Comparison of ENCODE assay signal across 8 cellular contexts in the genomic region with DNA sequence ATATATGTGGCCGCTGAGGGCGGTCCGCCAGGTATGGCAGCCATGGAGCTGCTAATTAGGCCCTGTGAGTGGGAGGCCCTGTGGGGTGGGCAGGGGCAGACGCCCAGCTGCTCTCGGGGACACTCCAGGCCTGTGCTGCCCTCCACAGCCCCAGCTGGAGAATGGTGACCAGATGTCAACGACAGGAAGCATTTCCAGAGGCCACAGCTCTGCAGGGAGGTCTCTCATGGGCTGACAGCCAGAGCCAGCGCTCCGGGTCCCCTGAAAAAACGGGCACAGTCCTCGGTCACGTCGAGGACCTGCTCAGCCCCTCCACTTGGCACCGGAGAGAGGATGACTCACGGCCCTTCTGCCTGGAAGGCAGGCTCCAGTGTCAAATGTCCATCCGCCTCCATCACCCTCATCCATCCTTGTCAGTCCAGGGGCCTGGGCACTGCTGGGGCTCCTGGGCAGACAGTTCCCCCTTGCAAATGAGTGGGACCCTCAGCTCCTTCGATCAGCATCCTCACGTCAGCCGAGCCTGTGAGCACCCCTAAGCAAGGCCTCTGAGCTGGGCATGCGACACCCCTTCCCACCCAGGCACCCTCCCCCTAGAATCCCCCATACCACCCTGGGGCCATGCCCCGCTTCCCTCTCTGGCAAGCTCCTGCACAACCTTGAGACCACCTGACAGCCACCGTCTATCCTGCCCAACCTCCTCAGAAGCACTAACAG. TPM values are rescaled to one million over a fixed set of nuclear protein-coding genes. Genes with fewer than 3 reads are reported as not detected.
A peak's percentile ranks its signal among the peaks of the same experiment; 100 is the strongest.
DNase-seq lines count a peak whose midpoint lies in the region; TF ChIP-seq lines count a peak whose summit lies in the region.

No MANE protein-coding gene starts in this region.

- H3K9me3 ChIP-seq in colonic mucosa (no peaks in the 10 kb centered on the region), osteoblast (ENCODE audit: low read depth, low read length) (no peaks in the 10 kb centered on the region), uterus (no peaks in the 10 kb centered on the region)

- DNase-seq in NCI-H2029 (lab: John Stamatoyannopoulos, UW) (peak; percentile 34), colonic mucosa (no peak), osteoblast (ENCODE audit: insufficient read length, low spot score, missing footprints) (peak; percentile 95), uterus (no peak), NCI-H69 (lab: John Stamatoyannopoulos, UW) (no peak), retina (no peak)
- DNase-seq in activated effector memory CD4-positive, alpha-beta T cell treated with Interleukin-2 at 50 U/mL for 16 hours, result no peak

- no peaks in the 10 kb centered on the region for H3K36me3 ChIP-seq in colonic mucosa
- no peaks in the 10 kb centered on the region for H3K36me3 ChIP-seq in osteoblast (ENCODE audit: insufficient read depth, low read length)
- no peaks in the 10 kb centered on the region for H3K36me3 ChIP-seq in uterus

- TF ChIP-seq CTCF in colonic mucosa (IDR thresholded peaks at IDR 0.05) (no peak), osteoblast (IDR thresholded peaks at IDR 0.05; ENCODE audit: extremely low read depth, low read depth, low read length) (no peak), uterus (IDR thresholded peaks at IDR 0.05) (no peak)

- H3K4me3 ChIP-seq in GM08714 (ENCODE audit: low read length) (peak overlapping the region; percentile 69; the same call in 1 of the 2 replicates), colonic mucosa (peak overlapping the region; percentile 58), osteoblast (ENCODE audit: insufficient read depth, low read length) (peak overlapping the region; percentile 78), uterus (no peak overlapping the region)

- TF ChIP-seq POLR2A in uterus (IDR thresholded peaks at IDR 0.05), result no peak

- H2AFZ ChIP-seq in osteoblast (ENCODE audit: low read length), result no peak overlapping the region

- intact Hi-C loops in colonic mucosa (cut with DNase I) (no loop called here), uterus (cut with DNase I; ENCODE audit: low total_unique reads) (no loop called here)

- H3K4me1 ChIP-seq in colonic mucosa (peaks cover 8% of the 10 kb centered on the region), osteoblast (ENCODE audit: insufficient read depth, low read length) (peaks cover 18% of the 10 kb centered on the region), uterus (no peaks in the 10 kb centered on the region)

- peak overlapping the region; percentile 92 for H3K4me2 ChIP-seq in osteoblast (ENCODE audit: insufficient read depth, low read length)

- H3K27me3 ChIP-seq in colonic mucosa, result no peaks in the 10 kb centered on the region
- H3K27me3 ChIP-seq in osteoblast (ENCODE audit: insufficient read depth, low read length), result peaks cover 2% of the 10 kb centered on the region
- no peaks in the 10 kb centered on the region for H3K27me3 ChIP-seq in uterus

- peak overlapping the region; percentile 2 to 24 for H3K9ac ChIP-seq in colonic mucosa (ENCODE audit: low read depth in 2 of 2, low read length in 2 of 2)

- H3K27ac ChIP-seq in colonic mucosa, result peak overlapping the region; percentile 17
- no peak overlapping the region for H3K27ac ChIP-seq in osteoblast (ENCODE audit: low read depth, low read length)
- H3K27ac ChIP-seq in uterus, result no peak overlapping the region

- H4K20me1 ChIP-seq in osteoblast (ENCODE audit: insufficient read depth, low read length), result peaks cover 25% of the 10 kb centered on the region

- H3K79me2 ChIP-seq in osteoblast (ENCODE audit: insufficient read depth, low read length), result peaks cover 19% of the 10 kb centered on the region

RNA-seq across cellular contexts. Expression of gene BID, which starts 1.9 kb away (rescaled TPM):
- total RNA-seq in colonic mucosa, result 10 to 100 TPM; 35.9 to 57.5 TPM
- 16.3 and 21.2 TPM in 2 replicates for total RNA-seq in osteoblast
- total RNA-seq in uterus, result 10 to 100 TPM in 2 of 4 donors, 1 to 10 TPM in 1, under 1 TPM in 1; 0.77 to 96.2 (median 10.4) TPM

Comparison
In these comparisons a context has a peak if more than half of its experiments do, and no peak if none do; other contexts are left out.
1. H3K4me3 ChIP-seq: peak in GM08714 (single experiment), colonic mucosa (single experiment) and osteoblast (single experiment); none in uterus (0 of 2).
2. DNase-seq: peak in NCI-H2029 (single experiment) and osteoblast (single experiment); none in colonic mucosa (single experiment), uterus (0 of 2), NCI-H69 (single experiment), retina (single experiment) and activated effector memory CD4-positive, alpha-beta T cell treated with Interleukin-2 at 50 U/mL for 16 hours (single experiment).